ENCODE assay signal across 8 cellular contexts in the genomic region with DNA sequence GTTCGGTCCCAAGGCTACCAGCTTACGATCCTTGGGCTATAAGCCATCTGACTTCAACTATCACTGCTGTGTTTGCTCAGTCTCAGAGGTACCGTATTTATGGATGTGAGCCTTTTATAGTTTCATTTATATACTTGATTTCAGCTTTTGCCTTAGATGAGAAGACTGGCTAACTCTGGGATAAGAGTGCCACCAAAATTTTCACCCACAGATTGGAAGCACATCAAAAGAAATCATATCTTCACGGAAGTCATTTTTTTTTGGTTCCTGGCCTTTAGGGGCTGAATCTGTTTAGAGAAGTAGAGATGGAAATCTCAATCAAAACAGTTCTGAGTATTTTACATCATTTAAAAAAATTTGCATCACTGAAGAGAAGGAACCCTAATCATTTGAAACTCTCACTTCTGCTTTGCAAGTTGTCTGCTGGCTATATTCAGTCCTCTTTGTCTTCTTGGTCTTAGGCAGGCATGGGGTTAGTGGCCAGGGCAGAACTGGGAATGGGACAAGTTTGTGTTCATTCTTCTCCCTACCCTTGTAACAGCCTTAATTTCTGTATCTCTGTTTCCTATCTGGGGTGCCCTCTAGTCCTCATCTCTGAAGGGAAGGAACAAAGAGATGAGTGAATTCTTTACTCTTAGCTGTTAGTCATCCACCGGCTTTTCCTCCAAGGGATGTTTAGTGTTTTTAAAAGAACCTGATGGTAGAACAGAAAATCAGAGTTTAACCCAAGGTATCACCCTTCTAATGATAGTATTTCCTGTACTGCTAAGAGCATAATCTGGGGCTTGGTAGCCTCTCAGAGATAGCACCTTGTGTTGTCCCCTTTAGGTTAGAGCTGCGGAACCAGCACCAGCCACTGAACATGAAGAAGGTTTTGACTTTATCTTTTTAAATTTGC. TPM values are rescaled to one million over a fixed set of nuclear protein-coding genes. Genes with fewer than 3 reads are reported as not detected.
A peak's percentile ranks its signal among the peaks of the same experiment; 100 is the strongest.
DNase-seq lines count a peak whose midpoint lies in the region; ATAC-seq and TF ChIP-seq lines count a peak whose summit lies in the region.

No MANE protein-coding gene starts in this region.

- H3K27ac ChIP-seq in OCI-LY1 (ENCODE audit: low read depth, low read length, poor library complexity, severe bottlenecking) (peak overlapping the region; percentile 99), neutrophil (peak overlapping the region; percentile 86)

- H3K9me2 ChIP-seq in OCI-LY1 (ENCODE audit: low read depth, low read length): no peaks in the 10 kb centered on the region

- no peaks in the 10 kb centered on the region for H3K9me3 ChIP-seq in OCI-LY1 (ENCODE audit: low read length)
- no peaks in the 10 kb centered on the region for H3K9me3 ChIP-seq in neutrophil

- peak overlapping the region; percentile 73 for H3K9ac ChIP-seq in OCI-LY1 (ENCODE audit: low read length)

- intact Hi-C loops in left cardiac atrium (cut with DNase I): no loop called here

- no peaks in the 10 kb centered on the region for H4K20me1 ChIP-seq in OCI-LY1 (ENCODE audit: insufficient read depth, low read length)

- DNase-seq in stimulated activated CD4-positive, alpha-beta T cell treated with anti-CD3 and anti-CD28 coated beads, Interleukin-4, amount 100 ng/mL, for 1 hour: no peak
- no peak for DNase-seq in NCI-H1092 (lab: John Stamatoyannopoulos, UW)
- DNase-seq in iPS-NIHi7 (ENCODE audit: extremely low spot score): no peak
- DNase-seq in left cardiac atrium: no peak

- H3K4me3 ChIP-seq in OCI-LY1 (ENCODE audit: low read depth, low read length, poor library complexity, severe bottlenecking) (peak overlapping the region; percentile 56), neutrophil (ENCODE audit: low read depth in 1 of 2, low read length in 1 of 2) (peak overlapping the region in 1 of 2 experiments; percentile 51)

- peaks cover 41% of the 10 kb centered on the region for H3K79me2 ChIP-seq in OCI-LY1 (ENCODE audit: insufficient read depth, low read length)

- peak overlapping the region; percentile 72 for H3K4me2 ChIP-seq in OCI-LY1 (ENCODE audit: low read length)

- no peak overlapping the region for H2AFZ ChIP-seq in OCI-LY1 (ENCODE audit: low read length)

- peaks cover 15% of the 10 kb centered on the region; the same call in 1 of the 2 replicates for H3F3A ChIP-seq in OCI-LY1 (ENCODE audit: insufficient read depth, low read length)

- H3K27me3 ChIP-seq in OCI-LY1 (ENCODE audit: insufficient read depth, low read length) (no peaks in the 10 kb centered on the region), neutrophil (no peaks in the 10 kb centered on the region)

- no peak for TF ChIP-seq CTCF in OCI-LY1 (IDR thresholded peaks at IDR 0.05; ENCODE audit: low read length)
- no peak for TF ChIP-seq CTCF in neutrophil (IDR thresholded peaks at IDR 0.05)

- ATAC-seq in GM19023 (IDR thresholded peaks at IDR 0.05; ENCODE audit: unreplicated experiment): peak; percentile 52
- ATAC-seq in HG02870 (IDR thresholded peaks at IDR 0.05; ENCODE audit: unreplicated experiment): peak; percentile 49
- no peak for ATAC-seq in left cardiac atrium

- H3K36me3 ChIP-seq in OCI-LY1 (ENCODE audit: insufficient read depth, low read length): peaks cover 15% of the 10 kb centered on the region; the same call in 1 of the 2 replicates
- no peaks in the 10 kb centered on the region for H3K36me3 ChIP-seq in neutrophil

- H3K4me1 ChIP-seq in OCI-LY1 (ENCODE audit: insufficient read depth, low read length, severe bottlenecking) (peaks cover 99% of the 10 kb centered on the region), neutrophil (ENCODE audit: control insufficient read depth in 1 of 2, insufficient read depth in 1 of 2, low read depth in 1 of 2, low read length in 1 of 2) (peaks cover 98 to 100% of the 10 kb centered on the region in 2 experiments)

RNA-seq across cellular contexts. Expression of a gene that starts 14.1 kb away (rescaled TPM):
- total RNA-seq in left cardiac atrium: 1 to 10 TPM; 4.7 to 8.6 TPM

Comparison
In these comparisons a context has a peak if more than half of its experiments do, and no peak if none do; other contexts are left out.
1. ATAC-seq: peak in GM19023 (single experiment) and HG02870 (single experiment); none in left cardiac atrium (0 of 2).